8 cellular contexts compared by ENCODE assay signal in genomic region chr4:129783596-129783995, GRCh38.
"Had no signal": no experiment of that assay in that cellular context is flagged by ENCODE, and none has a peak within 500 bp of the region (broad histone marks: within the 10 kb centered on the region; RNA-seq: fewer than 3 reads in every experiment).

No MANE protein-coding gene starts in this region.

- H3K9ac ChIP-seq: GM23248 had no signal

- H3K4me3 ChIP-seq: GM23248, GM23338, HAP-1 had no signal

- H3K4me1 Mint-ChIP-seq: GM23338, H9 had no signal

- H3K27ac Mint-ChIP-seq: GM23338, H9, HFFc6 had no signal

- H3K4me1 ChIP-seq: HAP-1 had no signal

- DNase-seq: GM23248, GOT3, H7, H9, HCEC 1CT, HFFc6 had no signal

- H2AFZ ChIP-seq: GM23248, GM23338 had no signal

- H3K4me2 ChIP-seq: GM23338 had no signal

- H3K27ac ChIP-seq: GM23248 had no signal

- H3K4me3 Mint-ChIP-seq: GM23338, H9, HFFc6 had no signal

- H3K36me3 ChIP-seq: HAP-1 had no signal

- H3K9me3 ChIP-seq: HAP-1 had no signal

- H3K9me3 Mint-ChIP-seq: GM23338, H9 had no signal
